In the genomic region with DNA sequence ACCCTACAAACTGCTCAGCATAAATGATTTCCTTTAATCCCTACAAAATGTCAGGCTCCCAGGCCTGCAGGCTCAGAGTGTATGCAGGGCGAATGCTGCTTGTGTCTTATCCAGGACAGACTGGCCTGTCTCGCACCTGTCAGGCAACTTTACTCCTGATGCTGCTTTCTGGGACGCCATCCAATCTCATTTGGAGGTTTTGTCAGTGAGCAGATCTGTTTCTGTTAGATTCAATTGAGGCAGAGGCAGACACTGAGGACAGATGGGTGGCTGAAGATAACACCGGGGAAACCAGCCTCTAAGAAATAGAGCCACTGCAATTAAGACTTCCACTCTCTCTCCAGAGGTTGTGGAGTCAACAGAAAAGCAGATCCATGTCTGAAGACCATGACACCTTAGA, we compare ENCODE assay signal across 14 cellular contexts.
"Had no signal": no experiment of that assay in that cellular context is flagged by ENCODE, and none has a peak within 500 bp of the region (broad histone marks: within the 10 kb centered on the region; RNA-seq: fewer than 3 reads in every experiment).

No MANE protein-coding gene starts in this region.

- H3K9me3 ChIP-seq: ovary, sigmoid colon, thoracic aorta, upper lobe of left lung had no signal

- ATAC-seq: left cardiac atrium; naive thymus-derived CD8-positive, alpha-beta T cell; stimulated activated effector memory CD8-positive, alpha-beta T cell treated with anti-CD3 and anti-CD28 coated beads, Interleukin-12 subunit alpha, Interleukin-12 subunit beta, amount 100 ng/mL, for 72 hours had no signal

- H3K4me1 ChIP-seq: sigmoid colon, upper lobe of left lung had no signal

- DNase-seq: activated CD4-positive, alpha-beta T cell treated with anti-CD3 and anti-CD28 coated beads for 1 hour; activated CD4-positive, alpha-beta T cell treated with anti-CD3 and anti-CD28 coated beads, Interleukin-2, amount 50 U/mL, for 4 hours; amniotic stem cell; left cardiac atrium; mesenchymal stem cell; naive thymus-derived CD8-positive, alpha-beta T cell; ovary; sigmoid colon; stimulated activated CD4-positive, alpha-beta T cell treated with anti-CD3 and anti-CD28 coated beads, Interleukin-4, amount 100 ng/mL, for 24 hours; upper lobe of left lung had no signal

- H3K27ac ChIP-seq: ovary, sigmoid colon, thoracic aorta, upper lobe of left lung, VCaP had no signal

- H3K36me3 ChIP-seq: ovary, sigmoid colon, thoracic aorta, upper lobe of left lung had no signal

- H3K4me3 ChIP-seq: dorsolateral prefrontal cortex, ovary, sigmoid colon, thoracic aorta, upper lobe of left lung had no signal

- H3K27me3 ChIP-seq: dorsolateral prefrontal cortex, ovary, sigmoid colon, upper lobe of left lung had no signal
